Comparison of ENCODE assay signal across 9 cellular contexts in genomic region chr15:62046064-62046779, GRCh38.
DNase-seq lines count a peak whose midpoint lies in the region; ATAC-seq lines count a peak whose summit lies in the region.
"Had no signal": no experiment of that assay in that cellular context is flagged by ENCODE, and none has a peak within 500 bp of the region (broad histone marks: within the 10 kb centered on the region; RNA-seq: fewer than 3 reads in every experiment).

No MANE protein-coding gene starts in this region.

- DNase-seq in effector memory CD4-positive, alpha-beta T cell = no peak
- DNase-seq in NCI-H1436 treated with DMSO at 0.1 percent for 48 hours (lab: John Stamatoyannopoulos, UW) (no peak), NCI-H187 treated with DMSO at 0.1 percent for 48 hours (lab: John Stamatoyannopoulos, UW) (no peak), NCI-H2196 treated with DMSO at 0.1 percent for 48 hours (lab: John Stamatoyannopoulos, UW; ENCODE audit: unreplicated experiment) (no peak), DMS53 treated with DMSO at 0.1 percent for 48 hours (lab: John Stamatoyannopoulos, UW; ENCODE audit: unreplicated experiment) (no peak)
- DNase-seq: NCI-H1092 had no signal

- peaks cover under 1% of the 10 kb centered on the region for H3K36me3 ChIP-seq in effector memory CD4-positive, alpha-beta T cell (ENCODE audit: control insufficient read depth, insufficient read depth, low read length)

- ATAC-seq in GM18502 (IDR thresholded peaks at IDR 0.05; ENCODE audit: poor library complexity, unreplicated experiment) = peak; percentile 75
- ATAC-seq in GM21526 (IDR thresholded peaks at IDR 0.05; ENCODE audit: low FRiP score, unreplicated experiment) = peak; percentile 85
- ATAC-seq in HG03460 (IDR thresholded peaks at IDR 0.05; ENCODE audit: unreplicated experiment) = peak; percentile 87

- H3K4me3 ChIP-seq in effector memory CD4-positive, alpha-beta T cell (ENCODE audit: insufficient read depth, low read depth, low read length, poor library complexity, severe bottlenecking) = no peak overlapping the region

- H3K27ac ChIP-seq in effector memory CD4-positive, alpha-beta T cell (ENCODE audit: insufficient read depth, low read length, poor library complexity, severe bottlenecking) = peak overlapping the region; percentile 40

- H3K9me3 ChIP-seq in effector memory CD4-positive, alpha-beta T cell (ENCODE audit: control insufficient read depth, low read length) = no peaks in the 10 kb centered on the region

- no peaks in the 10 kb centered on the region for H3K27me3 ChIP-seq in effector memory CD4-positive, alpha-beta T cell (replicated peaks; ENCODE audit: control insufficient read depth, insufficient read depth, low read length, poor library complexity, severe bottlenecking)

- no peaks in the 10 kb centered on the region for H3K4me1 ChIP-seq in effector memory CD4-positive, alpha-beta T cell (ENCODE audit: control insufficient read depth, insufficient read depth, low read length, poor library complexity, severe bottlenecking)
